ENCODE assay signal across 10 cellular contexts in the genomic region with DNA sequence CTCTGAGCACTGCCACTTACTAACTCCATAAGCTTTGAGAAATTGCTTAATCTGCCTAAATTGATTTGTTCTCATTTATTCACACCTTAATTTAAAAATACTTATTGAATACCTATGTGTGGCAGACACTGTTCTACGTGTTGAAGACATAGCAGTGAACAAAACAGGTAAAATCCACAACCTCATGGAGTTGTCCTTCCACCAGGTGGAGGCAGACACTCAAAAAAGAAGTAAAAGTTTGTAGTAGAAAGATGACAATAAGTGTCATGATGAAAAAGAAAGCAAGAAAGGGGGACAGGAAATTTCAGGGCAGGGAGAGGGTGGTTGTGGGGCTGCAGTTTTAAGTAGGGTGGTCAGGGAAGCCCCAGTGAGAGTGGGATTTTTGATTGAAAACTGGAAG.
DNase-seq lines count a peak whose midpoint lies in the region; ATAC-seq, FAIRE-seq and TF ChIP-seq lines count a peak whose summit lies in the region.
"Had no signal": no experiment of that assay in that cellular context is flagged by ENCODE, and none has a peak within 500 bp of the region (broad histone marks: within the 10 kb centered on the region; RNA-seq: fewer than 3 reads in every experiment).

No MANE protein-coding gene starts in this region.

- H3K27ac ChIP-seq in DND-41 (ENCODE audit: low read length): no peak overlapping the region
- no peak overlapping the region for H3K27ac ChIP-seq in keratinocyte (ENCODE audit: control insufficient read depth, insufficient read depth, low read length)
- H3K27ac ChIP-seq: spleen had no signal

- H2AFZ ChIP-seq in DND-41 (ENCODE audit: low read depth, low read length) (no peak overlapping the region), keratinocyte (ENCODE audit: control insufficient read depth, low read length) (no peak overlapping the region)

- no peaks in the 10 kb centered on the region for H3K27me3 ChIP-seq in DND-41 (ENCODE audit: insufficient read depth, low read length, poor library complexity)
- peaks cover 9% of the 10 kb centered on the region for H3K27me3 ChIP-seq in keratinocyte (ENCODE audit: control insufficient read depth, extremely low read depth, insufficient read depth, low read length)

- H4K20me1 ChIP-seq in DND-41 (ENCODE audit: insufficient read depth, low read length) (no peaks in the 10 kb centered on the region), keratinocyte (ENCODE audit: control insufficient read depth, extremely low read depth, insufficient read depth, low read length) (no peaks in the 10 kb centered on the region)

- no peak for FAIRE-seq in keratinocyte (lab: Jason Lieb, UNC)

- no peak overlapping the region for H3K9ac ChIP-seq in DND-41 (ENCODE audit: low read depth, low read length)
- H3K9ac ChIP-seq in keratinocyte (ENCODE audit: control insufficient read depth, extremely low read depth, insufficient read depth, low read length): no peak overlapping the region

- H3K9me3 ChIP-seq in DND-41 (ENCODE audit: insufficient read depth, low read length, severe bottlenecking) (no peaks in the 10 kb centered on the region), keratinocyte (ENCODE audit: control insufficient read depth, low read depth, low read length) (no peaks in the 10 kb centered on the region)
- H3K9me3 ChIP-seq: spleen had no signal

- no peaks in the 10 kb centered on the region for H3K9me1 ChIP-seq in keratinocyte (ENCODE audit: control insufficient read depth, extremely low read depth, insufficient read depth, low read length)

- H3K79me2 ChIP-seq in DND-41 (ENCODE audit: insufficient read depth, low read length): no peaks in the 10 kb centered on the region
- H3K79me2 ChIP-seq in keratinocyte (ENCODE audit: control insufficient read depth, insufficient read depth, low read length): no peaks in the 10 kb centered on the region

- TF ChIP-seq CTCF in DND-41 (IDR thresholded peaks at IDR 0.05; ENCODE audit: borderline replicate concordance, extremely low read depth, low read length, poor library complexity, severe bottlenecking): peak; percentile 55
- TF ChIP-seq CTCF in keratinocyte (optimal IDR thresholded peaks at IDR 0.05 in 1 of 3, IDR thresholded peaks at IDR 0.05 in 1 of 3, conservative IDR thresholded peaks at IDR 0.05 in 1 of 3; ENCODE audit: extremely low read depth in 1 of 3, insufficient read depth in 2 of 3, low read length in 3 of 3): peak; percentile 33 to 42 (median 39)

- H3K4me3 ChIP-seq in DND-41 (ENCODE audit: low read depth in 1 of 2, low read length in 2 of 2) (no peak overlapping the region), keratinocyte (ENCODE audit: control insufficient read depth in 2 of 3, extremely low read depth in 1 of 3, insufficient read depth in 2 of 3, low read depth in 1 of 3, low read length in 3 of 3) (no peak overlapping the region)
- H3K4me3 ChIP-seq: spleen had no signal

- H3K4me2 ChIP-seq in DND-41 (ENCODE audit: insufficient read depth, low read length) (no peak overlapping the region), keratinocyte (ENCODE audit: control insufficient read depth, extremely low read depth, insufficient read depth, low read depth, low read length) (no peak overlapping the region)

- DNase-seq in DND-41: peak; percentile 12
- peak; percentile 44 for DNase-seq in HT-29 (ENCODE audit: low spot score)
- peak; percentile 46 for DNase-seq in SHP77 treated with DMSO at 0.1 percent for 48 hours (lab: John Stamatoyannopoulos, UW)
- no peak for DNase-seq in keratinocyte (ENCODE audit: low read depth, low spot score)
- DNase-seq in T-helper 2 cell: no peak
- no peak for DNase-seq in COLO668 (lab: John Stamatoyannopoulos, UW; ENCODE audit: unreplicated experiment)
- no peak for DNase-seq in head of caudate nucleus
- DNase-seq: foreskin melanocyte, spleen, T1000 had no signal

- H3K4me1 ChIP-seq in DND-41 (ENCODE audit: insufficient read depth, low read length) (no peaks in the 10 kb centered on the region), keratinocyte (ENCODE audit: control insufficient read depth, extremely low read depth, insufficient read depth, low read length) (peaks cover 3% of the 10 kb centered on the region)
- H3K4me1 ChIP-seq: spleen had no signal

- peak; percentile 53; the same call in 2 of the 3 replicates for ATAC-seq in DND-41 (ENCODE audit: insufficient read depth, low read depth)

- no peaks in the 10 kb centered on the region for H3K36me3 ChIP-seq in DND-41 (ENCODE audit: insufficient read depth, low read length)
- H3K36me3 ChIP-seq in keratinocyte (ENCODE audit: control insufficient read depth in 2 of 2, extremely low read depth in 1 of 2, insufficient read depth in 2 of 2, low read length in 2 of 2): no peaks in the 10 kb centered on the region
- H3K36me3 ChIP-seq: spleen had no signal

- intact Hi-C loops in head of caudate nucleus (cut with DNase I): no loop called here

- dilution Hi-C loops in keratinocyte (cut with MboI; ENCODE audit: extremely low pct_ligation_motif_present, low sequenced_read_pairs): no loop called here

Comparison
In these comparisons a context has a peak if more than half of its experiments do, and no peak if none do; other contexts are left out.
1. DNase-seq: peak in DND-41 (single experiment), HT-29 (single experiment) and SHP77 treated with DMSO at 0.1 percent for 48 hours (single experiment); none in keratinocyte (single experiment), T-helper 2 cell (0 of 5), COLO668 (single experiment) and head of caudate nucleus (0 of 42).